In the genomic region with DNA sequence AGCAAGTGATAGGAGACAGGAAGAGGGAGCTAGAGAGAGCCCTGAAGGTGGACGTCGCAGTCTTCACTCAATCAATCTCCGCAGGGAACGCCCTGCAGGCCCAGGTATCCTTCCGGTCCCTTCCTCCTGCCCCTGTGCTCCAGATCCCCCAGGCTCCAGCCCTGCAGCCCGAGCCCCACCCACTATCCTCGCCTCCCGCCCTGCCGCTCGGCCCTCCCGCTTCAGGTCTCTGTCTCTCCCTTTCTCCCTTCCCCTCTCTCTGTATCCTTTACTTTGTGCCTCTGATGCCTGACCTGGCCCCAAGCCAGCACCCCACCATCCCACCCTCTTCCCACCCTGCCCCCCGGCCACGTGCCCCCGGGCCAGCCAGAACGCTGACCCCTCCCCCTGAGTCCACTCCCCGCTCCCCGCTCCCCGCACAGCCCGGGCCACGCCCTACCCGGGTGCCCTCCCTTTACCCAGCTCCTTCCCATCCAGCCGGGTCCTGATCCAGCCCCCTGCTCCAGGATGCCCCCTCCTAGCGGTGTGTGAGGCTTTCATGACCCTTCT, we compare ENCODE assay signal across 8 cellular contexts.
DNase-seq lines count a peak whose midpoint lies in the region; ATAC-seq and TF ChIP-seq lines count a peak whose summit lies in the region.

No MANE protein-coding gene starts in this region.

- no CpG with 5 or more reads among the region's 23 CpGs for whole genome bisulfite sequencing in iPS DF 6.9 (ENCODE audit: insufficient coverage, insufficient read length)
- WGBS in sigmoid colon, 2 donors, result 1% methylated on average over 23 of the region's 23 CpGs

- DNase-seq in Jurkat, Clone E6-1 (ENCODE audit: low read depth, low spot score), result no peak
- DNase-seq in Peyer's patch (peak; percentile 44 to 71 (median 63)), astrocyte of the hippocampus (ENCODE audit: low read depth, low spot score) (peak; percentile 85), iPS DF 6.9 (ENCODE audit: low read depth, low spot score) (peak; percentile 94), sigmoid colon (peak; percentile 73), retina (no peak)

- H3K27me3 ChIP-seq in Peyer's patch (no peaks in the 10 kb centered on the region), iPS DF 6.9 (ENCODE audit: control insufficient read depth, insufficient read depth, low read length) (no peaks in the 10 kb centered on the region), sigmoid colon (no peaks in the 10 kb centered on the region)

- H3K36me3 ChIP-seq in ES-I3 (ENCODE audit: insufficient read depth, low read length), result no peaks in the 10 kb centered on the region
- H3K36me3 ChIP-seq in Peyer's patch, result no peaks in the 10 kb centered on the region
- H3K36me3 ChIP-seq in iPS DF 6.9 (ENCODE audit: control insufficient read depth, insufficient read depth, low read length), result no peaks in the 10 kb centered on the region
- H3K36me3 ChIP-seq in sigmoid colon, result no peaks in the 10 kb centered on the region

- TF ChIP-seq EP300 in sigmoid colon (IDR thresholded peaks at IDR 0.05), result no peak

- H3K27ac ChIP-seq in Peyer's patch, result peak overlapping the region in 2 of 4 donors; percentile 9 to 52
- no peak overlapping the region for H3K27ac ChIP-seq in iPS DF 6.9 (ENCODE audit: low read length)
- peak overlapping the region; percentile 55 to 80 (median 64) for H3K27ac ChIP-seq in sigmoid colon

- H3K9ac ChIP-seq in ES-I3 (ENCODE audit: low read depth, low read length), result peak overlapping the region; percentile 94

- ATAC-seq in GM21717 (IDR thresholded peaks at IDR 0.05; ENCODE audit: unreplicated experiment), result peak; percentile 34

- TF ChIP-seq POLR2A in Peyer's patch (IDR thresholded peaks at IDR 0.05) (no peak), sigmoid colon (IDR thresholded peaks at IDR 0.05) (no peak)

- TF ChIP-seq CTCF in Peyer's patch (IDR thresholded peaks at IDR 0.05), result peak in 3 of 6 experiments; percentile 5 to 11 (median 9)
- no peak for TF ChIP-seq CTCF in sigmoid colon (IDR thresholded peaks at IDR 0.05)

- H3K4me1 ChIP-seq in ES-I3 (ENCODE audit: insufficient read depth, low read length) (peaks cover 11% of the 10 kb centered on the region; the same call in 1 of the 2 replicates), Peyer's patch (peaks cover 0 to 20% (median 5%) of the 10 kb centered on the region in 4 donors), iPS DF 6.9 (ENCODE audit: control insufficient read depth, insufficient read depth, low read length) (peaks cover 4% of the 10 kb centered on the region; the same call in 1 of the 2 replicates), sigmoid colon (peaks cover 0 to 25% (median 17%) of the 10 kb centered on the region in 4 donors)

- peak overlapping the region; percentile 69 for H3K4me3 ChIP-seq in Jurkat, Clone E6-1 (ENCODE audit: low read length)
- peak overlapping the region; percentile 40 to 57 (median 54) for H3K4me3 ChIP-seq in Peyer's patch
- H3K4me3 ChIP-seq in iPS DF 6.9 (ENCODE audit: low read length), result peak overlapping the region; percentile 80; the same call in 1 of the 2 replicates
- peak overlapping the region; percentile 44 to 76 (median 60) for H3K4me3 ChIP-seq in sigmoid colon

- intact Hi-C loops in sigmoid colon (cut with DNase I), result loop anchor here (1.0 to 10.0 kb wide), 3 partner anchors 185 to 460 kb away; a partner anchor contains a TSS

- H3K9me3 ChIP-seq in ES-I3 (ENCODE audit: control insufficient read depth, insufficient read depth, low read length), result no peaks in the 10 kb centered on the region
- H3K9me3 ChIP-seq in Peyer's patch, result no peaks in the 10 kb centered on the region
- no peaks in the 10 kb centered on the region for H3K9me3 ChIP-seq in iPS DF 6.9 (ENCODE audit: control insufficient read depth, insufficient read depth, low read length)
- H3K9me3 ChIP-seq in sigmoid colon, result no peaks in the 10 kb centered on the region

Comparison
In these comparisons a context has a peak if more than half of its experiments do, and no peak if none do; other contexts are left out.
1. DNase-seq: peak in Peyer's patch (3 of 3), astrocyte of the hippocampus (single experiment), iPS DF 6.9 (single experiment) and sigmoid colon (single experiment); none in Jurkat, Clone E6-1 (single experiment) and retina (single experiment).
2. Peak in every context shown above with its lines, with median percentiles within 50 percentile points of each other: H3K4me3 ChIP-seq.